14 cellular contexts compared by ENCODE assay signal in the genomic region with DNA sequence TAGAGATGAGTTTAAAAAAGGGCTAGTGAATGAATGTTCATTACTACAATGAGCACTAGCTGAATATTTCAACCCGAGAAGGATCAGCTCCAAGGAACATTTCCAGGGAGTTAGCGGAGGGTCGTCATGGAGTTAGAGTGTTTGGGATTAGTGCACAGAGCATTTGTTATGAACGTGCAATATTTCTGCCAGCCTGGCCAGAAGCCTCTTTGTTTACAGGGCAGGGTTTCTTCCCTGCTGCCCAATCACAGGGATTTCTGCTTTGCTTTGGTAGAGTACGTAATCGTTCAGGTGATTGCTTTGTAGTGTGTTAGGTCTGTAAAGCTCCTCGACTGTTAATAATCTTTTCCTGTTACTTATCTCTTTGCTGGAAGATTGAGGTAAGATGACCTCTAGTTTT. TPM values are rescaled to one million over a fixed set of nuclear protein-coding genes. Genes with fewer than 3 reads are reported as not detected.
DNase-seq lines count a peak whose midpoint lies in the region; ATAC-seq, FAIRE-seq and TF ChIP-seq lines count a peak whose summit lies in the region.
"Had no signal": no experiment of that assay in that cellular context is flagged by ENCODE, and none has a peak within 500 bp of the region (broad histone marks: within the 10 kb centered on the region; RNA-seq: fewer than 3 reads in every experiment).

No MANE protein-coding gene starts in this region.

- peak overlapping the region; percentile 61 for H3K4me2 ChIP-seq in HepG2 (ENCODE audit: low read depth, low read length)

- no TSS peak for BruUV-seq in HepG2 (replicated peaks; lab: Mats Ljungman, UMichigan)

- peak overlapping the region; percentile 19; the same call in 1 of the 2 replicates for H3K9ac ChIP-seq in HepG2 (ENCODE audit: insufficient read depth, low read depth, low read length)

- no peaks in the 10 kb centered on the region for H3K36me3 ChIP-seq in adrenal gland (replicated peaks in 1 of 2)
- no peaks in the 10 kb centered on the region for H3K36me3 ChIP-seq in HepG2 (replicated peaks in 1 of 2; ENCODE audit: control insufficient read depth in 1 of 2, insufficient read depth in 2 of 2, low read length in 2 of 2)
- H3K36me3 ChIP-seq in testis (ENCODE audit: low read depth, missing control alignments), result no peaks in the 10 kb centered on the region

- H3K4me3 ChIP-seq in adrenal gland, result no peak overlapping the region
- H3K4me3 ChIP-seq in HepG2 (replicated peaks in 1 of 3; ENCODE audit: insufficient read depth in 1 of 3, low read depth in 2 of 3, low read length in 3 of 3), result no peak overlapping the region
- H3K4me3 ChIP-seq in testis, result no peak overlapping the region

- FAIRE-seq in HepG2 (lab: Jason Lieb, UNC), result no peak
- FAIRE-seq: HTR-8/SVneo had no signal

- TF ChIP-seq POLR2A in adrenal gland (IDR thresholded peaks at IDR 0.05), result no peak
- no peak for TF ChIP-seq POLR2A in HepG2 (IDR thresholded peaks at IDR 0.05; ENCODE audit: insufficient read depth in 1 of 2, low read depth in 2 of 2, low read length in 2 of 2)
- no peak for TF ChIP-seq POLR2A in testis (IDR thresholded peaks at IDR 0.05)

- no peak for TF ChIP-seq RAD21 in HepG2 (CRISPR knock-in tag; IDR thresholded peaks at IDR 0.05)

- peak; percentile 78 for ATAC-seq in HepG2
- no peak for ATAC-seq in GM21825 (IDR thresholded peaks at IDR 0.05; ENCODE audit: unreplicated experiment)
- ATAC-seq: activated CD4-positive, CD25-positive, alpha-beta regulatory T cell treated with anti-CD3 and anti-CD28 coated beads, Interleukin-2, amount 50 U/mL, for 24 hours; naive thymus-derived CD8-positive, alpha-beta T cell had no signal

- WGBS in adrenal gland, 4 donors, result 25 to 49% (median 36%) methylated on average over 7 of the region's 7 CpGs
- WGBS in HepG2 (ENCODE audit: low lambda C conversion rate), result 21% methylated on average over 6 of the region's 7 CpGs
- 43 to 54% methylated on average over 7 of the region's 7 CpGs for WGBS in testis, 2 donors

- H3K9me3 ChIP-seq in adrenal gland (replicated peaks in 1 of 3) (no peaks in the 10 kb centered on the region), HepG2 (ENCODE audit: low read length) (no peaks in the 10 kb centered on the region), testis (no peaks in the 10 kb centered on the region)

- in situ Hi-C loops in HepG2 (cut with HindIII; ENCODE audit: extremely low pct_ligation_motif_present, low pct_unique_long_range_greater_than_20kb), result no loop called here

- intact Hi-C loops in adrenal gland (cut with DNase I), result no loop called here
- intact Hi-C loops in HepG2 (cut with micrococcal nuclease; ENCODE audit: unreplicated experiment), result no loop called here
- intact Hi-C loops in testis (cut with DNase I; ENCODE audit: low total_unique reads), result no loop called here

- POLR2A ChIA-PET in HepG2 (lab: Yijun Ruan, JAX), result no interaction called here

- H3K4me1 ChIP-seq in adrenal gland (replicated peaks in 1 of 2) (peaks cover 45 to 66% of the 10 kb centered on the region in 2 donors), HepG2 (ENCODE audit: insufficient read depth, low read length) (peaks cover 80% of the 10 kb centered on the region), testis (peaks cover 53% of the 10 kb centered on the region)

- H3K27ac ChIP-seq in adrenal gland, result peak overlapping the region in 4 of 5 donors; percentile 41 to 86 (median 72)
- peak overlapping the region; percentile 15 for H3K27ac ChIP-seq in HepG2 (ENCODE audit: extremely low read length, insufficient read depth, low read length)
- H3K27ac ChIP-seq in testis, result peak overlapping the region in 1 of 2 donors; percentile 66

- peak; percentile 3 for DNase-seq in DMS79 treated with DMSO at 0.1 percent for 48 hours (lab: John Stamatoyannopoulos, UW)
- no peak for DNase-seq in DMS79 (lab: John Stamatoyannopoulos, UW)
- DNase-seq in adrenal gland, result peak in 1 of 7 donors; percentile 41
- peak; percentile 29 for DNase-seq in HepG2 (ENCODE audit: low spot score)
- DNase-seq in testis, result peak; percentile 36
- no peak for DNase-seq in stimulated activated CD4-positive, alpha-beta T cell treated with anti-CD3 and anti-CD28 coated beads, Interleukin-1b, Interleukin-23, amount 100 ng/mL, for 48 hours
- DNase-seq in NCI-H2227 (lab: John Stamatoyannopoulos, UW; ENCODE audit: unreplicated experiment), result no peak
- DNase-seq: 8988T; CD4-positive, alpha-beta memory T cell; naive thymus-derived CD8-positive, alpha-beta T cell; NCI-H1048 had no signal

- CTCF ChIA-PET in HepG2 (lab: Yijun Ruan, JAX; ENCODE audit: low intra/inter-chr PET ratio, low total read pairs), result no interaction called here

- no peak for TF ChIP-seq EP300 in HepG2 (IDR thresholded peaks at IDR 0.05; ENCODE audit: low read depth in 2 of 2, low read length in 2 of 2)
- TF ChIP-seq EP300 in HepG2 (CRISPR knock-in tag; IDR thresholded peaks at IDR 0.05; ENCODE audit: borderline replicate concordance), result no peak

- H3K27me3 ChIP-seq in adrenal gland, result no peaks in the 10 kb centered on the region
- no peaks in the 10 kb centered on the region for H3K27me3 ChIP-seq in HepG2 (ENCODE audit: control insufficient read depth in 1 of 2, insufficient read depth in 2 of 2, low read length in 2 of 2)
- no peaks in the 10 kb centered on the region for H3K27me3 ChIP-seq in testis

- no peak for TF ChIP-seq CTCF in adrenal gland (IDR thresholded peaks at IDR 0.05)
- no peak for TF ChIP-seq CTCF in HepG2 (CRISPR knock-in tag; IDR thresholded peaks at IDR 0.05)
- no peak for TF ChIP-seq CTCF in testis (IDR thresholded peaks at IDR 0.05)

- H4K20me1 ChIP-seq in HepG2 (ENCODE audit: insufficient read depth, low read length), result no peaks in the 10 kb centered on the region

- peaks cover 16% of the 10 kb centered on the region for H3K79me2 ChIP-seq in HepG2 (ENCODE audit: insufficient read depth, low read length)

- H2AFZ ChIP-seq in HepG2 (ENCODE audit: low read length), result peak overlapping the region; percentile 47

TF ChIP-seq in HepG2, 621 proteins besides CTCF, POLR2A, EP300 and RAD21:
- TF ChIP-seq NFYC (CRISPR knock-in tag; IDR thresholded peaks at IDR 0.05) (peak; percentile 19; the same call in 1 of the 2 replicates), CHD2 (IDR thresholded peaks at IDR 0.05; ENCODE audit: low read depth, low read length) (no peak), FOXA3 (CRISPR knock-in tag; IDR thresholded peaks at IDR 0.05) (peak; percentile 50), SRY (CRISPR knock-in tag; IDR thresholded peaks at IDR 0.05) (no peak)
- TF ChIP-seq, protein P1, sequence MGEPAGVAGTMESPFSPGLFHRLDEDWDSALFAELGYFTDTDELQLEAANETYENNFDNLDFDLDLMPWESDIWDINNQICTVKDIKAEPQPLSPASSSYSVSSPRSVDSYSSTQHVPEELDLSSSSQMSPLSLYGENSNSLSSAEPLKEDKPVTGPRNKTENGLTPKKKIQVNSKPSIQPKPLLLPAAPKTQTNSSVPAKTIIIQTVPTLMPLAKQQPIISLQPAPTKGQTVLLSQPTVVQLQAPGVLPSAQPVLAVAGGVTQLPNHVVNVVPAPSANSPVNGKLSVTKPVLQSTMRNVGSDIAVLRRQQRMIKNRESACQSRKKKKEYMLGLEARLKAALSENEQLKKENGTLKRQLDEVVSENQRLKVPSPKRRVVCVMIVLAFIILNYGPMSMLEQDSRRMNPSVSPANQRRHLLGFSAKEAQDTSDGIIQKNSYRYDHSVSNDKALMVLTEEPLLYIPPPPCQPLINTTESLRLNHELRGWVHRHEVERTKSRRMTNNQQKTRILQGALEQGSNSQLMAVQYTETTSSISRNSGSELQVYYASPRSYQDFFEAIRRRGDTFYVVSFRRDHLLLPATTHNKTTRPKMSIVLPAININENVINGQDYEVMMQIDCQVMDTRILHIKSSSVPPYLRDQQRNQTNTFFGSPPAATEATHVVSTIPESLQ (CRISPR knock-in tag; conservative IDR thresholded peaks at IDR 0.05), result no peak

RNA-seq across cellular contexts. Expression of a gene that starts 5.9 kb away (rescaled TPM):
- total RNA-seq in adrenal gland, result 10 to 100 TPM; 17.7 to 49.5 (median 27.0) TPM
- polyA plus RNA-seq in adrenal gland, result 10 to 100 TPM in 2 of 3 donors, 1 to 10 TPM in 1; 5.5 to 25.0 (median 15.6) TPM
- total RNA-seq in HepG2 (2016; rRNA removed; fragmentation: Illumina TruSeq; extraction: Trizol), result 15.6 and 16.2 TPM in 2 replicates
- total RNA-seq in HepG2 (2016; cell fraction: cytosol; rRNA removed; fragmentation: Illumina TruSeq; extraction: Trizol; ENCODE audit: low read depth), result 7.7 and 9.4 TPM in 2 replicates
- total RNA-seq in HepG2 (2016; cell fraction: insoluble cytoplasmic fraction; rRNA removed; fragmentation: Illumina TruSeq; extraction: Trizol), result 14.2 and 15.2 TPM in 2 replicates
- 8.3 and 8.9 TPM in 2 replicates for total RNA-seq in HepG2 (2016; cell fraction: membrane; rRNA removed; fragmentation: Illumina TruSeq; extraction: Trizol)
- 15.2 and 18.4 TPM in 2 replicates for total RNA-seq in HepG2 (2016; cell fraction: nucleus; rRNA removed; fragmentation: Illumina TruSeq; extraction: Trizol)
- polyA plus RNA-seq in HepG2 (2011; rRNA removed), result 5.6 and 6.2 TPM in 2 replicates
- polyA plus RNA-seq in HepG2 (2011; cell fraction: cytosol; rRNA removed), result 3.3 and 4.1 TPM in 2 replicates
- polyA plus RNA-seq in HepG2 (2011; cell fraction: nucleus; rRNA removed), result 8.2 and 8.8 TPM in 2 replicates
- 5.6 and 8.0 TPM in 2 replicates for polyA plus RNA-seq in HepG2 (2012)
- polyA plus RNA-seq in HepG2 (2016; cell fraction: cytosol; fragmentation: Illumina TruSeq; extraction: Trizol; ENCODE audit: low read depth), result 0.40 and 0.80 TPM in 2 replicates
- 10.1 and 12.1 TPM in 2 replicates for polyA plus RNA-seq in HepG2 (2016; cell fraction: insoluble cytoplasmic fraction; fragmentation: Illumina TruSeq; extraction: Trizol; ENCODE audit: low read depth)
- polyA plus RNA-seq in HepG2 (2016; cell fraction: membrane; fragmentation: Illumina TruSeq; extraction: Trizol; ENCODE audit: low read depth), result 1.1 and 1.4 TPM in 2 replicates
- polyA plus RNA-seq in HepG2 (2016; cell fraction: nucleus; fragmentation: Illumina TruSeq; extraction: Trizol; ENCODE audit: insufficient read depth, low read depth), result 16.9 and 17.7 TPM in 2 replicates
- 12.1 TPM in 1 of 2 replicates, not detected in the other for polyA minus RNA-seq in HepG2 (2011; rRNA and poly(A)+ RNA removed; ENCODE audit: low replicate concordance)
- 7.9 and 9.0 TPM in 2 replicates for polyA minus RNA-seq in HepG2 (2011; cell fraction: cytosol; rRNA and poly(A)+ RNA removed)
- polyA minus RNA-seq in HepG2 (2011; cell fraction: nucleus; rRNA and poly(A)+ RNA removed), result 17.5 and 18.3 TPM in 2 replicates
- total RNA-seq in testis, result 10 to 100 TPM; 29.2 to 40.2 TPM
- 21.0 TPM for polyA plus RNA-seq in testis (ENCODE audit: insufficient read depth, low read depth, low replicate concordance)
- total RNA-seq: CD4-positive, alpha-beta memory T cell; naive thymus-derived CD8-positive, alpha-beta T cell had no signal
- polyA plus RNA-seq: CD4-positive, alpha-beta memory T cell; naive thymus-derived CD8-positive, alpha-beta T cell had no signal

Comparison
In these comparisons a context has a peak if more than half of its experiments do, and no peak if none do; other contexts are left out.
1. DNase-seq: peak in DMS79 treated with DMSO at 0.1 percent for 48 hours (single experiment), HepG2 (single experiment) and testis (single experiment); none in DMS79 (single experiment), stimulated activated CD4-positive, alpha-beta T cell treated with anti-CD3 and anti-CD28 coated beads, Interleukin-1b, Interleukin-23, amount 100 ng/mL, for 48 hours (single experiment) and NCI-H2227 (single experiment).